1 cellular context compared by ENCODE assay signal in genomic region chr2:101731221-101732054, GRCh38.
TF ChIP-seq lines count a peak whose summit lies in the region.

No MANE protein-coding gene starts in this region.

TF ChIP-seq in HepG2, 621 proteins besides CTCF, POLR2A, EP300 and RAD21 (continued from another document and continues in another):
- peak; percentile 86 for TF ChIP-seq PAXIP1 (CRISPR knock-in tag; conservative IDR thresholded peaks at IDR 0.05)
- TF ChIP-seq AGO1 (IDR thresholded peaks at IDR 0.05; ENCODE audit: low read depth, low read length, poor library complexity, severe bottlenecking): no peak
- TF ChIP-seq ZMYM2 (CRISPR knock-in tag; IDR thresholded peaks at IDR 0.05): peak; percentile 91; the same call in 1 of the 2 replicates
- TF ChIP-seq ZNF639 (CRISPR knock-in tag; conservative IDR thresholded peaks at IDR 0.05): no peak
- no peak for TF ChIP-seq TFDP1 (CRISPR knock-in tag; IDR thresholded peaks at IDR 0.05; ENCODE audit: borderline replicate concordance)
- no peak for TF ChIP-seq ISX (CRISPR knock-in tag; conservative IDR thresholded peaks at IDR 0.05)
- TF ChIP-seq ZNF629 (CRISPR knock-in tag; conservative IDR thresholded peaks at IDR 0.05): no peak
- no peak for TF ChIP-seq ZNF142 (CRISPR knock-in tag; IDR thresholded peaks at IDR 0.05)
- 0 out of 2 replicates have a peak, but pooled peaks have one; percentile 53 for TF ChIP-seq SMAD3 (CRISPR knock-in tag; IDR thresholded peaks at IDR 0.05)
- no peak for TF ChIP-seq IRX3 (CRISPR knock-in tag; IDR thresholded peaks at IDR 0.05; ENCODE audit: borderline replicate concordance, low read depth)
- TF ChIP-seq FOSL2 (CRISPR knock-in tag; IDR thresholded peaks at IDR 0.05): peak; percentile 80
- TF ChIP-seq ZNF274 (CRISPR knock-in tag; IDR thresholded peaks at IDR 0.05): no peak
- no peak for TF ChIP-seq ZNF879 (CRISPR knock-in tag; IDR thresholded peaks at IDR 0.05)
- TF ChIP-seq CSRNP2 (CRISPR knock-in tag; conservative IDR thresholded peaks at IDR 0.05; ENCODE audit: low read depth): no peak
- TF ChIP-seq PLRG1 (conservative IDR thresholded peaks at IDR 0.05): no peak
- TF ChIP-seq ZNF230 (CRISPR knock-in tag; IDR thresholded peaks at IDR 0.05): no peak
- no peak for TF ChIP-seq ZC3H4 (CRISPR knock-in tag; IDR thresholded peaks at IDR 0.05; ENCODE audit: borderline replicate concordance)
- TF ChIP-seq ZBTB14 (CRISPR knock-in tag; IDR thresholded peaks at IDR 0.05): no peak
- TF ChIP-seq ZNF552 (CRISPR knock-in tag; IDR thresholded peaks at IDR 0.05; ENCODE audit: borderline replicate concordance): no peak
- 0 out of 2 replicates have a peak, but pooled peaks have one; percentile 70 for TF ChIP-seq ZNF121 (CRISPR knock-in tag; IDR thresholded peaks at IDR 0.05)
- no peak for TF ChIP-seq ZNF557 (CRISPR knock-in tag; IDR thresholded peaks at IDR 0.05)
- TF ChIP-seq PAF1 (CRISPR knock-in tag; IDR thresholded peaks at IDR 0.05): no peak
- TF ChIP-seq E2F5 (CRISPR knock-in tag; conservative IDR thresholded peaks at IDR 0.05): no peak
- TF ChIP-seq ZHX2 (IDR thresholded peaks at IDR 0.05; ENCODE audit: low read depth): no peak
- TF ChIP-seq ZHX2 (CRISPR knock-in tag; IDR thresholded peaks at IDR 0.05; ENCODE audit: borderline replicate concordance): no peak
- no peak for TF ChIP-seq ZNF382 (CRISPR knock-in tag; IDR thresholded peaks at IDR 0.05; ENCODE audit: borderline replicate concordance)
- TF ChIP-seq RBAK (CRISPR knock-in tag; IDR thresholded peaks at IDR 0.05): no peak
- TF ChIP-seq ZNF607 (CRISPR knock-in tag; IDR thresholded peaks at IDR 0.05; ENCODE audit: borderline replicate concordance): no peak; the same call in 1 of the 2 replicates
- peak; percentile 99 for TF ChIP-seq MEF2D (CRISPR knock-in tag; IDR thresholded peaks at IDR 0.05)
- no peak for TF ChIP-seq GATAD1 (CRISPR knock-in tag; IDR thresholded peaks at IDR 0.05)
- TF ChIP-seq ZNF670 (CRISPR knock-in tag; IDR thresholded peaks at IDR 0.05; ENCODE audit: borderline replicate concordance): no peak
- no peak for TF ChIP-seq ZBTB43 (CRISPR knock-in tag; conservative IDR thresholded peaks at IDR 0.05)
- TF ChIP-seq TCF12 (IDR thresholded peaks at IDR 0.05): no peak
- no peak for TF ChIP-seq TCF12 (CRISPR knock-in tag; IDR thresholded peaks at IDR 0.05)
- peak; percentile 53; the same call in 1 of the 2 replicates for TF ChIP-seq ZBTB3 (CRISPR knock-in tag; IDR thresholded peaks at IDR 0.05; ENCODE audit: borderline replicate concordance, low read depth)
- TF ChIP-seq FOXJ3 (CRISPR knock-in tag; IDR thresholded peaks at IDR 0.05; ENCODE audit: borderline replicate concordance): peak; percentile 63; the same call in 1 of the 2 replicates
- peak; percentile 94; the same call in 1 of the 2 replicates for TF ChIP-seq CHD4 (IDR thresholded peaks at IDR 0.05; ENCODE audit: borderline replicate concordance, low read length)
